In genomic region chr16:81480856-81481821, GRCh38 we compare ENCODE assay signal across 1 cellular context.
TF ChIP-seq lines count a peak whose summit lies in the region.

No MANE protein-coding gene starts in this region.

TF ChIP-seq in K562, 482 proteins besides CTCF, POLR2A, EP300 and RAD21 (continued from another document and continues in another):
- TF ChIP-seq HDAC3 (IDR thresholded peaks at IDR 0.05; ENCODE audit: borderline replicate concordance, partially characterized antibody) = no peak
- no peak; the same call in none of the 2 replicates for TF ChIP-seq HDAC2 (IDR thresholded peaks at IDR 0.05)
- no peak for TF ChIP-seq ATF1 (CRISPR knock-in tag; IDR thresholded peaks at IDR 0.05)
- TF ChIP-seq ATF1 (tag; IDR thresholded peaks at IDR 0.05) = peak; percentile 61
- TF ChIP-seq LCOR (CRISPR knock-in tag; IDR thresholded peaks at IDR 0.05) = peak; percentile 86
- TF ChIP-seq PREB (CRISPR knock-in tag; IDR thresholded peaks at IDR 0.05) = no peak
- no peak for TF ChIP-seq MED1 (CRISPR knock-in tag; IDR thresholded peaks at IDR 0.05; ENCODE audit: borderline replicate concordance)
- no peak for TF ChIP-seq RBBP5 (IDR thresholded peaks at IDR 0.05; ENCODE audit: borderline replicate concordance, insufficient read depth, low read length, poor library complexity, severe bottlenecking)
- TF ChIP-seq, protein P1, sequence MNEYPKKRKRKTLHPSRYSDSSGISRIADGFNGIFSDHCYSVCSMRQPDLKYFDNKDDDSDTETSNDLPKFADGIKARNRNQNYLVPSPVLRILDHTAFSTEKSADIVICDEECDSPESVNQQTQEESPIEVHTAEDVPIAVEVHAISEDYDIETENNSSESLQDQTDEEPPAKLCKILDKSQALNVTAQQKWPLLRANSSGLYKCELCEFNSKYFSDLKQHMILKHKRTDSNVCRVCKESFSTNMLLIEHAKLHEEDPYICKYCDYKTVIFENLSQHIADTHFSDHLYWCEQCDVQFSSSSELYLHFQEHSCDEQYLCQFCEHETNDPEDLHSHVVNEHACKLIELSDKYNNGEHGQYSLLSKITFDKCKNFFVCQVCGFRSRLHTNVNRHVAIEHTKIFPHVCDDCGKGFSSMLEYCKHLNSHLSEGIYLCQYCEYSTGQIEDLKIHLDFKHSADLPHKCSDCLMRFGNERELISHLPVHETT (CRISPR knock-in tag; conservative IDR thresholded peaks at IDR 0.05 in 1 of 2, IDR thresholded peaks at IDR 0.05 in 1 of 2) = peak in 1 of 2 experiments; percentile 58; a peak in 1 of 4 replicates
- TF ChIP-seq RHOXF2B (CRISPR knock-in tag; conservative IDR thresholded peaks at IDR 0.05) = no peak
- TF ChIP-seq HNRNPUL1 (IDR thresholded peaks at IDR 0.05; ENCODE audit: low read length) = no peak
- no peak for TF ChIP-seq ZNF76 (CRISPR knock-in tag; IDR thresholded peaks at IDR 0.05; ENCODE audit: borderline replicate concordance)
- TF ChIP-seq SMAD4 (CRISPR knock-in tag; conservative IDR thresholded peaks at IDR 0.05) = peak; percentile 93
- peak in 1 of 2 experiments; percentile 72; a peak in 2 of 4 replicates for TF ChIP-seq HDAC1 (IDR thresholded peaks at IDR 0.05)
- TF ChIP-seq, protein P2, sequence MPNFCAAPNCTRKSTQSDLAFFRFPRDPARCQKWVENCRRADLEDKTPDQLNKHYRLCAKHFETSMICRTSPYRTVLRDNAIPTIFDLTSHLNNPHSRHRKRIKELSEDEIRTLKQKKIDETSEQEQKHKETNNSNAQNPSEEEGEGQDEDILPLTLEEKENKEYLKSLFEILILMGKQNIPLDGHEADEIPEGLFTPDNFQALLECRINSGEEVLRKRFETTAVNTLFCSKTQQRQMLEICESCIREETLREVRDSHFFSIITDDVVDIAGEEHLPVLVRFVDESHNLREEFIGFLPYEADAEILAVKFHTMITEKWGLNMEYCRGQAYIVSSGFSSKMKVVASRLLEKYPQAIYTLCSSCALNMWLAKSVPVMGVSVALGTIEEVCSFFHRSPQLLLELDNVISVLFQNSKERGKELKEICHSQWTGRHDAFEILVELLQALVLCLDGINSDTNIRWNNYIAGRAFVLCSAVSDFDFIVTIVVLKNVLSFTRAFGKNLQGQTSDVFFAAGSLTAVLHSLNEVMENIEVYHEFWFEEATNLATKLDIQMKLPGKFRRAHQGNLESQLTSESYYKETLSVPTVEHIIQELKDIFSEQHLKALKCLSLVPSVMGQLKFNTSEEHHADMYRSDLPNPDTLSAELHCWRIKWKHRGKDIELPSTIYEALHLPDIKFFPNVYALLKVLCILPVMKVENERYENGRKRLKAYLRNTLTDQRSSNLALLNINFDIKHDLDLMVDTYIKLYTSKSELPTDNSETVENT (CRISPR knock-in tag; IDR thresholded peaks at IDR 0.05) = no peak
- TF ChIP-seq HNRNPK (IDR thresholded peaks at IDR 0.05; ENCODE audit: low read depth, low read length, poor library complexity, severe bottlenecking) = no peak
- TF ChIP-seq GTF2F1 (IDR thresholded peaks at IDR 0.05; ENCODE audit: low read depth, low read length) = no peak
- TF ChIP-seq KHSRP (IDR thresholded peaks at IDR 0.05) = no peak
- TF ChIP-seq POLR2B (IDR thresholded peaks at IDR 0.05; ENCODE audit: low read depth, partially characterized antibody) = no peak
- no peak for TF ChIP-seq NFIX (CRISPR knock-in tag; IDR thresholded peaks at IDR 0.05; ENCODE audit: low read depth)
- TF ChIP-seq, protein P3, sequence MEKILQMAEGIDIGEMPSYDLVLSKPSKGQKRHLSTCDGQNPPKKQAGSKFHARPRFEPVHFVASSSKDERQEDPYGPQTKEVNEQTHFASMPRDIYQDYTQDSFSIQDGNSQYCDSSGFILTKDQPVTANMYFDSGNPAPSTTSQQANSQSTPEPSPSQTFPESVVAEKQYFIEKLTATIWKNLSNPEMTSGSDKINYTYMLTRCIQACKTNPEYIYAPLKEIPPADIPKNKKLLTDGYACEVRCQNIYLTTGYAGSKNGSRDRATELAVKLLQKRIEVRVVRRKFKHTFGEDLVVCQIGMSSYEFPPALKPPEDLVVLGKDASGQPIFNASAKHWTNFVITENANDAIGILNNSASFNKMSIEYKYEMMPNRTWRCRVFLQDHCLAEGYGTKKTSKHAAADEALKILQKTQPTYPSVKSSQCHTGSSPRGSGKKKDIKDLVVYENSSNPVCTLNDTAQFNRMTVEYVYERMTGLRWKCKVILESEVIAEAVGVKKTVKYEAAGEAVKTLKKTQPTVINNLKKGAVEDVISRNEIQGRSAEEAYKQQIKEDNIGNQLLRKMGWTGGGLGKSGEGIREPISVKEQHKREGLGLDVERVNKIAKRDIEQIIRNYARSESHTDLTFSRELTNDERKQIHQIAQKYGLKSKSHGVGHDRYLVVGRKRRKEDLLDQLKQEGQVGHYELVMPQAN (IDR thresholded peaks at IDR 0.05; ENCODE audit: borderline replicate concordance) = no peak
- no peak for TF ChIP-seq ZSCAN32 (CRISPR knock-in tag; IDR thresholded peaks at IDR 0.05)
- TF ChIP-seq, protein P4, sequence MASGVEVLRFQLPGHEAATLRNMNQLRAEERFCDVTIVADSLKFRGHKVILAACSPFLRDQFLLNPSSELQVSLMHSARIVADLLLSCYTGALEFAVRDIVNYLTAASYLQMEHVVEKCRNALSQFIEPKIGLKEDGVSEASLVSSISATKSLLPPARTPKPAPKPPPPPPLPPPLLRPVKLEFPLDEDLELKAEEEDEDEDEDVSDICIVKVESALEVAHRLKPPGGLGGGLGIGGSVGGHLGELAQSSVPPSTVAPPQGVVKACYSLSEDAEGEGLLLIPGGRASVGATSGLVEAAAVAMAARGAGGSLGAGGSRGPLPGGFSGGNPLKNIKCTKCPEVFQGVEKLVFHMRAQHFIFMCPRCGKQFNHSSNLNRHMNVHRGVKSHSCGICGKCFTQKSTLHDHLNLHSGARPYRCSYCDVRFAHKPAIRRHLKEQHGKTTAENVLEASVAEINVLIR (CRISPR knock-in tag; IDR thresholded peaks at IDR 0.05) = no peak
- peak; percentile 55; the same call in 1 of the 2 replicates for TF ChIP-seq ETV5 (CRISPR knock-in tag; IDR thresholded peaks at IDR 0.05; ENCODE audit: low read depth)
- TF ChIP-seq, protein P5, sequence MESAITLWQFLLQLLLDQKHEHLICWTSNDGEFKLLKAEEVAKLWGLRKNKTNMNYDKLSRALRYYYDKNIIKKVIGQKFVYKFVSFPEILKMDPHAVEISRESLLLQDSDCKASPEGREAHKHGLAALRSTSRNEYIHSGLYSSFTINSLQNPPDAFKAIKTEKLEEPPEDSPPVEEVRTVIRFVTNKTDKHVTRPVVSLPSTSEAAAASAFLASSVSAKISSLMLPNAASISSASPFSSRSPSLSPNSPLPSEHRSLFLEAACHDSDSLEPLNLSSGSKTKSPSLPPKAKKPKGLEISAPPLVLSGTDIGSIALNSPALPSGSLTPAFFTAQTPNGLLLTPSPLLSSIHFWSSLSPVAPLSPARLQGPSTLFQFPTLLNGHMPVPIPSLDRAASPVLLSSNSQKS (CRISPR knock-in tag; IDR thresholded peaks at IDR 0.05) = no peak
- TF ChIP-seq, protein P6, sequence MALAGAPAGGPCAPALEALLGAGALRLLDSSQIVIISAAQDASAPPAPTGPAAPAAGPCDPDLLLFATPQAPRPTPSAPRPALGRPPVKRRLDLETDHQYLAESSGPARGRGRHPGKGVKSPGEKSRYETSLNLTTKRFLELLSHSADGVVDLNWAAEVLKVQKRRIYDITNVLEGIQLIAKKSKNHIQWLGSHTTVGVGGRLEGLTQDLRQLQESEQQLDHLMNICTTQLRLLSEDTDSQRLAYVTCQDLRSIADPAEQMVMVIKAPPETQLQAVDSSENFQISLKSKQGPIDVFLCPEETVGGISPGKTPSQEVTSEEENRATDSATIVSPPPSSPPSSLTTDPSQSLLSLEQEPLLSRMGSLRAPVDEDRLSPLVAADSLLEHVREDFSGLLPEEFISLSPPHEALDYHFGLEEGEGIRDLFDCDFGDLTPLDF (CRISPR knock-in tag; IDR thresholded peaks at IDR 0.05) = 0 out of 2 replicates have a peak, but pooled peaks have one; percentile 60
- TF ChIP-seq SMAD3 (CRISPR knock-in tag; conservative IDR thresholded peaks at IDR 0.05) = peak; percentile 76
- no peak for TF ChIP-seq TAF15 (IDR thresholded peaks at IDR 0.05; ENCODE audit: low read depth, low read length)
- TF ChIP-seq RAD51 (IDR thresholded peaks at IDR 0.05; ENCODE audit: borderline replicate concordance, low read depth) = no peak
- peak; percentile 81 for TF ChIP-seq KLF16 (IDR thresholded peaks at IDR 0.05)
- TF ChIP-seq, protein P7, sequence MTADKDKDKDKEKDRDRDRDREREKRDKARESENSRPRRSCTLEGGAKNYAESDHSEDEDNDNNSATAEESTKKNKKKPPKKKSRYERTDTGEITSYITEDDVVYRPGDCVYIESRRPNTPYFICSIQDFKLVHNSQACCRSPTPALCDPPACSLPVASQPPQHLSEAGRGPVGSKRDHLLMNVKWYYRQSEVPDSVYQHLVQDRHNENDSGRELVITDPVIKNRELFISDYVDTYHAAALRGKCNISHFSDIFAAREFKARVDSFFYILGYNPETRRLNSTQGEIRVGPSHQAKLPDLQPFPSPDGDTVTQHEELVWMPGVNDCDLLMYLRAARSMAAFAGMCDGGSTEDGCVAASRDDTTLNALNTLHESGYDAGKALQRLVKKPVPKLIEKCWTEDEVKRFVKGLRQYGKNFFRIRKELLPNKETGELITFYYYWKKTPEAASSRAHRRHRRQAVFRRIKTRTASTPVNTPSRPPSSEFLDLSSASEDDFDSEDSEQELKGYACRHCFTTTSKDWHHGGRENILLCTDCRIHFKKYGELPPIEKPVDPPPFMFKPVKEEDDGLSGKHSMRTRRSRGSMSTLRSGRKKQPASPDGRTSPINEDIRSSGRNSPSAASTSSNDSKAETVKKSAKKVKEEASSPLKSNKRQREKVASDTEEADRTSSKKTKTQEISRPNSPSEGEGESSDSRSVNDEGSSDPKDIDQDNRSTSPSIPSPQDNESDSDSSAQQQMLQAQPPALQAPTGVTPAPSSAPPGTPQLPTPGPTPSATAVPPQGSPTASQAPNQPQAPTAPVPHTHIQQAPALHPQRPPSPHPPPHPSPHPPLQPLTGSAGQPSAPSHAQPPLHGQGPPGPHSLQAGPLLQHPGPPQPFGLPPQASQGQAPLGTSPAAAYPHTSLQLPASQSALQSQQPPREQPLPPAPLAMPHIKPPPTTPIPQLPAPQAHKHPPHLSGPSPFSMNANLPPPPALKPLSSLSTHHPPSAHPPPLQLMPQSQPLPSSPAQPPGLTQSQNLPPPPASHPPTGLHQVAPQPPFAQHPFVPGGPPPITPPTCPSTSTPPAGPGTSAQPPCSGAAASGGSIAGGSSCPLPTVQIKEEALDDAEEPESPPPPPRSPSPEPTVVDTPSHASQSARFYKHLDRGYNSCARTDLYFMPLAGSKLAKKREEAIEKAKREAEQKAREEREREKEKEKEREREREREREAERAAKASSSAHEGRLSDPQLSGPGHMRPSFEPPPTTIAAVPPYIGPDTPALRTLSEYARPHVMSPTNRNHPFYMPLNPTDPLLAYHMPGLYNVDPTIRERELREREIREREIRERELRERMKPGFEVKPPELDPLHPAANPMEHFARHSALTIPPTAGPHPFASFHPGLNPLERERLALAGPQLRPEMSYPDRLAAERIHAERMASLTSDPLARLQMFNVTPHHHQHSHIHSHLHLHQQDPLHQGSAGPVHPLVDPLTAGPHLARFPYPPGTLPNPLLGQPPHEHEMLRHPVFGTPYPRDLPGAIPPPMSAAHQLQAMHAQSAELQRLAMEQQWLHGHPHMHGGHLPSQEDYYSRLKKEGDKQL (CRISPR knock-in tag; IDR thresholded peaks at IDR 0.05; ENCODE audit: borderline replicate concordance) = no peak
- TF ChIP-seq, protein P8, sequence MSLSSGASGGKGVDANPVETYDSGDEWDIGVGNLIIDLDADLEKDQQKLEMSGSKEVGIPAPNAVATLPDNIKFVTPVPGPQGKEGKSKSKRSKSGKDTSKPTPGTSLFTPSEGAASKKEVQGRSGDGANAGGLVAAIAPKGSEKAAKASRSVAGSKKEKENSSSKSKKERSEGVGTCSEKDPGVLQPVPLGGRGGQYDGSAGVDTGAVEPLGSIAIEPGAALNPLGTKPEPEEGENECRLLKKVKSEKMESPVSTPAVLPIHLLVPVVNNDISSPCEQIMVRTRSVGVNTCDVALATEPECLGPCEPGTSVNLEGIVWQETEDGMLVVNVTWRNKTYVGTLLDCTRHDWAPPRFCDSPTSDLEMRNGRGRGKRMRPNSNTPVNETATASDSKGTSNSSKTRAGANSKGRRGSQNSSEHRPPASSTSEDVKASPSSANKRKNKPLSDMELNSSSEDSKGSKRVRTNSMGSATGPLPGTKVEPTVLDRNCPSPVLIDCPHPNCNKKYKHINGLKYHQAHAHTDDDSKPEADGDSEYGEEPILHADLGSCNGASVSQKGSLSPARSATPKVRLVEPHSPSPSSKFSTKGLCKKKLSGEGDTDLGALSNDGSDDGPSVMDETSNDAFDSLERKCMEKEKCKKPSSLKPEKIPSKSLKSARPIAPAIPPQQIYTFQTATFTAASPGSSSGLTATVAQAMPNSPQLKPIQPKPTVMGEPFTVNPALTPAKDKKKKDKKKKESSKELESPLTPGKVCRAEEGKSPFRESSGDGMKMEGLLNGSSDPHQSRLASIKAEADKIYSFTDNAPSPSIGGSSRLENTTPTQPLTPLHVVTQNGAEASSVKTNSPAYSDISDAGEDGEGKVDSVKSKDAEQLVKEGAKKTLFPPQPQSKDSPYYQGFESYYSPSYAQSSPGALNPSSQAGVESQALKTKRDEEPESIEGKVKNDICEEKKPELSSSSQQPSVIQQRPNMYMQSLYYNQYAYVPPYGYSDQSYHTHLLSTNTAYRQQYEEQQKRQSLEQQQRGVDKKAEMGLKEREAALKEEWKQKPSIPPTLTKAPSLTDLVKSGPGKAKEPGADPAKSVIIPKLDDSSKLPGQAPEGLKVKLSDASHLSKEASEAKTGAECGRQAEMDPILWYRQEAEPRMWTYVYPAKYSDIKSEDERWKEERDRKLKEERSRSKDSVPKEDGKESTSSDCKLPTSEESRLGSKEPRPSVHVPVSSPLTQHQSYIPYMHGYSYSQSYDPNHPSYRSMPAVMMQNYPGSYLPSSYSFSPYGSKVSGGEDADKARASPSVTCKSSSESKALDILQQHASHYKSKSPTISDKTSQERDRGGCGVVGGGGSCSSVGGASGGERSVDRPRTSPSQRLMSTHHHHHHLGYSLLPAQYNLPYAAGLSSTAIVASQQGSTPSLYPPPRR (CRISPR knock-in tag; IDR thresholded peaks at IDR 0.05; ENCODE audit: borderline replicate concordance) = no peak
- no peak for TF ChIP-seq KLF10 (CRISPR knock-in tag; IDR thresholded peaks at IDR 0.05)
- no peak for TF ChIP-seq ZNF143 (CRISPR knock-in tag; IDR thresholded peaks at IDR 0.05)
- no peak for TF ChIP-seq SAFB2 (IDR thresholded peaks at IDR 0.05; ENCODE audit: borderline replicate concordance, low read depth, low read length, severe bottlenecking)
- no peak; the same call in 1 of the 2 replicates for TF ChIP-seq NCOA6 (IDR thresholded peaks at IDR 0.05)
- TF ChIP-seq, protein P9, sequence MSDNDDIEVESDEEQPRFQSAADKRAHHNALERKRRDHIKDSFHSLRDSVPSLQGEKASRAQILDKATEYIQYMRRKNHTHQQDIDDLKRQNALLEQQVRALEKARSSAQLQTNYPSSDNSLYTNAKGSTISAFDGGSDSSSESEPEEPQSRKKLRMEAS (CRISPR knock-in tag; IDR thresholded peaks at IDR 0.05) = no peak
- TF ChIP-seq ZNF384 (IDR thresholded peaks at IDR 0.05; ENCODE audit: low read depth, low read length) = no peak; the same call in 1 of the 2 replicates
